Comparison of ENCODE assay signal across 9 cellular contexts in genomic region chr2:71071681-71072398, GRCh38. TPM values are rescaled to one million over a fixed set of nuclear protein-coding genes. Genes with fewer than 3 reads are reported as not detected.
A peak's percentile ranks its signal among the peaks of the same experiment; 100 is the strongest.
DNase-seq lines count a peak whose midpoint lies in the region; ATAC-seq and TF ChIP-seq lines count a peak whose summit lies in the region.
"Had no signal": no experiment of that assay in that cellular context is flagged by ENCODE, and none has a peak within 500 bp of the region (broad histone marks: within the 10 kb centered on the region; RNA-seq: fewer than 3 reads in every experiment).

No MANE protein-coding gene starts in this region.

- BruUV-seq in A673 (replicated peaks; lab: Mats Ljungman, UMichigan) = no TSS peak

- peak overlapping the region in 20 of 21 experiments; percentile 22 to 98 (median 67) for H3K27ac ChIP-seq in skin epidermis
- H3K27ac ChIP-seq in A673 (ENCODE audit: low read depth, low read length, poor library complexity, severe bottlenecking) = no peak overlapping the region
- H3K27ac ChIP-seq: VCaP had no signal

- POLR2A ChIA-PET in A673 (lab: Charles Lee; ENCODE audit: low non-redundant PET) = no interaction called here

- peak; percentile 56 for DNase-seq in T-helper 9 cell
- peak; percentile 70 for DNase-seq in central memory CD4-positive, alpha-beta T cell
- no peak for DNase-seq in A673 (ENCODE audit: low spot score)
- DNase-seq in EL = no peak
- no peak for DNase-seq in AG08395 (ENCODE audit: low spot score)

- no peaks in the 10 kb centered on the region for H3K9me3 ChIP-seq in A673 (ENCODE audit: low read depth, low read length, poor library complexity, severe bottlenecking)

- H3K36me3 ChIP-seq in A673 (ENCODE audit: insufficient read depth, low read length, poor library complexity, severe bottlenecking) = peaks cover 8% of the 10 kb centered on the region

- no peaks in the 10 kb centered on the region for H3K27me3 ChIP-seq in A673 (replicated peaks; ENCODE audit: insufficient read depth, low read depth, low read length, poor library complexity)

- no peak for TF ChIP-seq CTCF in A673 (conservative IDR thresholded peaks at IDR 0.05; ENCODE audit: low read depth, low read length)

- H3K4me3 ChIP-seq in skin epidermis (peak overlapping the region in 4 of 7 experiments; percentile 14 to 21 (median 18)), A673 (ENCODE audit: low read depth, low read length, poor library complexity, severe bottlenecking) (no peak overlapping the region)

- peak; percentile 31 for ATAC-seq in GM19023 (IDR thresholded peaks at IDR 0.05; ENCODE audit: unreplicated experiment)
- ATAC-seq in HG03108 (IDR thresholded peaks at IDR 0.05; ENCODE audit: unreplicated experiment) = peak; percentile 39

- peaks cover 9% of the 10 kb centered on the region for H3K4me1 ChIP-seq in A673 (ENCODE audit: insufficient read depth, low read length, poor library complexity, severe bottlenecking)

- intact Hi-C loops in A673 (cut with micrococcal nuclease; ENCODE audit: unreplicated experiment) = no loop called here

- CTCF ChIA-PET in A673 (lab: Charles Lee) = no interaction called here

RNA-seq across cellular contexts. Expression of gene NAGK, which starts 3.4 kb away (rescaled TPM):
- 64.2 and 64.4 TPM in 2 replicates for total RNA-seq in A673 (2021)

RNA-seq across cellular contexts. Expression of gene MCEE, which starts 58.2 kb away (rescaled TPM):
- 11.2 and 11.8 TPM in 2 replicates for total RNA-seq in A673 (2021)

RNA-seq across cellular contexts. Expression of gene MPHOSPH10, which starts 58.6 kb away (rescaled TPM):
- total RNA-seq in A673 (2021) = 56.4 and 66.3 TPM in 2 replicates

Comparison
In these comparisons a context has a peak if more than half of its experiments do, and no peak if none do; other contexts are left out.
1. DNase-seq: peak in T-helper 9 cell (single experiment) and central memory CD4-positive, alpha-beta T cell (single experiment); none in A673 (single experiment), EL (single experiment) and AG08395 (single experiment).